ENCODE assay signal across 11 cellular contexts in the genomic region with DNA sequence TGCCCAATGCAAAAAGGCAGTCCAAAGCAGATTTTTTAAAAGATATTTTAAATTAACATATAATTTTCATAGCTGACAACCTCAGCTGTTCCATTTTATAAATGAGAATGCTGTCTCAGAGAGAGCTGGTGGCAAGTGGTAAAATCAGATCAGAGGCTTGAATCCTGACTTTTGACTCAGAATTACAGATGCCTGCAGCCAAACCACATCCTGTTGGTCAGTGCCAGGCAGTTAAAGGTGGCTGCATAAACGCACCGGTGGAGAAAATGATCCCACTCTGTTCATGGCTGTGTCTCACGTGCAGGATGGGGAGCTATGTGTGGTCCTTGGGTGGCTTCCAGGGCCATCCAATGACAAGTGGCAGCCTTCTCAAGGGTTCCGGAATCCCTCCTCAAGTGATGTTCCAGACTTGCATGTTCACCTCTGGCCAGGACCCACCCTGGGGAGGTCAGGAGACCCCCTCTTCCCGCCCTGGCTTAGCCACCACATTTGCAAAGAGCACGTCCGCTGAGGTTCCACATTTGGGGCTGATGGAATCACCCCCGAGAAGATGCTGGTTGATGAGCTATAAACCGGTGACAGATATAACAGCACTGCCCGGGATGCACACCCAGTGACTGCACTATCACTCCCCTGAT.
"Had no signal": no experiment of that assay in that cellular context is flagged by ENCODE, and none has a peak within 500 bp of the region (broad histone marks: within the 10 kb centered on the region; RNA-seq: fewer than 3 reads in every experiment).

No MANE protein-coding gene starts in this region.

- H3K4me3 ChIP-seq: sigmoid colon, upper lobe of right lung had no signal

- H3K9me3 ChIP-seq: sigmoid colon, upper lobe of right lung had no signal

- H3K4me1 ChIP-seq: sigmoid colon, upper lobe of right lung had no signal

- H3K36me3 ChIP-seq: brain microvascular endothelial cell, sigmoid colon had no signal

- DNase-seq: activated effector memory CD4-positive, alpha-beta T cell treated with anti-CD3 and anti-CD28 coated beads, Interleukin-2, amount 50 U/mL, for 16 hours; activated T-cell treated with anti-CD3 and anti-CD28 coated beads, Interleukin-2, amount 50 U/mL, for 4 hours; amygdala; brain microvascular endothelial cell; cerebellar nuclear complex; dermis blood vessel endothelial cell; glutamatergic neuron; sigmoid colon; stimulated activated CD4-positive, alpha-beta T cell treated with anti-CD3 and anti-CD28 coated beads, Interleukin-2, amount 100 ng/mL, for 48 hours; T-helper 17 cell; upper lobe of right lung had no signal

- H3K27ac ChIP-seq: brain microvascular endothelial cell, sigmoid colon, upper lobe of right lung had no signal

- H3K27me3 ChIP-seq: brain microvascular endothelial cell, sigmoid colon, upper lobe of right lung had no signal
